ENCODE assay signal across 8 cellular contexts in the genomic region with DNA sequence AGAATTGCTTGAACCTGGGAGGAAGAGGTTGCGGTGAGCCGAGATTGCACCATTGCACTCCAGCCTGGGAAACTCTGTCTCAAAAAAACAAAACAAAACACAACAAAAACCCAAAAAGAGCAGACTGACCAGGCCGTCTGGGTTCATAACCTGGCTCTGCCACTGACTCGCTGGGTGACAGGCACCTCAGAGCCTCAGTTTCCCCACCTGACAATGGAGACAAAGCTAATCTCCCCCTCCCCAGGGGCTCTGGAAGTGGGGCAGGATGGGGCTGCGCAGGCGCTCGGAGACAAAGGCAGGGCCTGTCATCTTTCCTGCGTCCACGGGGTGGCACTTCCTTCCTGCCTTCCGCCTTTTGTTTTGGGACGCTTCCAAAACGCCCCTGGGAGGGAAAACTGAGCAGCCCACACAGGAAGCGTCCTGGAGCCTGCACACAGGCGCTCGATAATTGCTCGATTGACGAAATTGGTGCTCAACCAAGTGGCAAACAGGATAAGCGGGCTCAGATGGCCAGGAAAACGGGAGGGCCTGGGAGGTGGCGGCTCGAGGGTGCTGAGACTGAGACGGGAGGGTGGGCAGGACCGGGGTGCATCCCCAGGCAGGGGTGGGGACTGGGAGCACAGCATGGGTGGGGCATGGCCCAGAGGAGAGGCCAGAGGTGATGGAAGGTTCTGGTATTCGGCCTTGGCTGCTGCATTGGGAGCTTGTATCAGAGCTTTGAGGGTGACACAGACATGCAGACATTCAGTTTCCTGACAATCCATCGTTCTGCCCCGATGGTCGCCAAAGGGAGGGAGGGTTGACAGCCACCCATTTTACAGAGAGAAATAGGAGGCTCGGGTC. TPM values are rescaled to one million over a fixed set of nuclear protein-coding genes. Genes with fewer than 3 reads are reported as not detected.
DNase-seq lines count a peak whose midpoint lies in the region; ATAC-seq, FAIRE-seq and TF ChIP-seq lines count a peak whose summit lies in the region.

No MANE protein-coding gene starts in this region.

- no peak for FAIRE-seq in frontal cortex (lab: Jason Lieb, UNC)

- peak; percentile 65 for DNase-seq in DMS153 treated with DMSO at 0.1 percent for 48 hours (lab: John Stamatoyannopoulos, UW; ENCODE audit: unreplicated experiment)
- DNase-seq in MG63: peak; percentile 95
- DNase-seq in SJSA1 (ENCODE audit: low read depth in 1 of 2, low spot score in 2 of 2): peak; percentile 93 to 95
- peak; percentile 51 for DNase-seq in activated naive CD4-positive, alpha-beta T cell treated with anti-CD3 and anti-CD28 coated beads, Interleukin-2, amount 50 U/mL, for 16 hours
- peak; percentile 64 to 82 for DNase-seq in frontal cortex (ENCODE audit: low spot score in 2 of 2)
- peak; percentile 84 for DNase-seq in testis

- H3K27ac ChIP-seq in SJSA1 (peak overlapping the region; percentile 100), neural cell (ENCODE audit: low read length) (peak overlapping the region; percentile 58), testis (peak overlapping the region; percentile 61 to 88)

- H3K79me2 ChIP-seq in neural cell (replicated peaks; ENCODE audit: insufficient read depth, low read length): no peaks in the 10 kb centered on the region

- peak; percentile 84 for TF ChIP-seq RAD21 in neural cell (conservative IDR thresholded peaks at IDR 0.05)

- no peaks in the 10 kb centered on the region for H3F3A ChIP-seq in neural cell (ENCODE audit: insufficient read depth, low read length, poor library complexity, severe bottlenecking)

- peaks cover 11% of the 10 kb centered on the region for H3K36me3 ChIP-seq in MG63
- peaks cover 20% of the 10 kb centered on the region for H3K36me3 ChIP-seq in SJSA1
- H3K36me3 ChIP-seq in neural cell (ENCODE audit: insufficient read depth, low read length): no peaks in the 10 kb centered on the region
- no peaks in the 10 kb centered on the region for H3K36me3 ChIP-seq in testis (ENCODE audit: low read depth, missing control alignments)

- 21 to 32% methylated on average over 26 to 28 of the region's 28 CpGs for WGBS in testis, 2 donors

- no peaks in the 10 kb centered on the region for H3K9me2 ChIP-seq in neural cell (ENCODE audit: insufficient read depth, low read length)

- H3K9me3 ChIP-seq in MG63 (no peaks in the 10 kb centered on the region), SJSA1 (replicated peaks) (peaks cover 2% of the 10 kb centered on the region; the same call in 1 of the 2 replicates), neural cell (ENCODE audit: low read length) (no peaks in the 10 kb centered on the region), testis (no peaks in the 10 kb centered on the region)

- H3K27me3 ChIP-seq in MG63: no peaks in the 10 kb centered on the region
- no peaks in the 10 kb centered on the region for H3K27me3 ChIP-seq in SJSA1 (replicated peaks)
- H3K27me3 ChIP-seq in neural cell (ENCODE audit: insufficient read depth, low read depth, low read length): no peaks in the 10 kb centered on the region
- H3K27me3 ChIP-seq in testis: no peaks in the 10 kb centered on the region

- TF ChIP-seq CTCF in neural cell (IDR thresholded peaks at IDR 0.05; ENCODE audit: poor library complexity, severe bottlenecking) (peak; percentile 92), testis (IDR thresholded peaks at IDR 0.05) (peak; percentile 74 to 87 (median 83))

- peak overlapping the region; percentile 55 for H3K4me2 ChIP-seq in neural cell (ENCODE audit: low read length)

- no peak for TF ChIP-seq POLR2A in testis (IDR thresholded peaks at IDR 0.05)

- peak overlapping the region; percentile 78 for H3K9ac ChIP-seq in neural cell (ENCODE audit: low read length)

- H3K4me3 ChIP-seq in MG63 (0 out of 2 replicates have a peak overlapping the region, but pooled peaks have one; percentile 6), SJSA1 (no peak overlapping the region), neural cell (ENCODE audit: low read length) (peak overlapping the region; percentile 61), testis (no peak overlapping the region)

- H4K20me1 ChIP-seq in neural cell (ENCODE audit: insufficient read depth): no peaks in the 10 kb centered on the region

- intact Hi-C loops in testis (cut with DNase I; ENCODE audit: low total_unique reads): loop anchor here (2.0 to 10.0 kb wide), 2 partner anchors 65 to 147 kb away; no protein-coding TSS in a partner anchor

- peaks cover 65% of the 10 kb centered on the region for H3K4me1 ChIP-seq in SJSA1 (replicated peaks)
- H3K4me1 ChIP-seq in testis: peaks cover 38% of the 10 kb centered on the region

- no peak for TF ChIP-seq EP300 in neural cell (conservative IDR thresholded peaks at IDR 0.05; ENCODE audit: poor library complexity, severe bottlenecking)

- peak overlapping the region; percentile 89 for H2AFZ ChIP-seq in neural cell (ENCODE audit: low read depth, low read length)

- ATAC-seq in GM19035 (IDR thresholded peaks at IDR 0.05; ENCODE audit: unreplicated experiment): no peak

TF ChIP-seq in neural cell, 6 proteins besides CTCF, POLR2A, EP300 and RAD21:
- TF ChIP-seq TAF1 (IDR thresholded peaks at IDR 0.05; ENCODE audit: low read depth) (peak; percentile 40), POLR2AphosphoS5 (IDR thresholded peaks at IDR 0.05) (peak; percentile 52), SMC3 (conservative IDR thresholded peaks at IDR 0.05; ENCODE audit: poor library complexity) (peak; percentile 88), MXI1 (conservative IDR thresholded peaks at IDR 0.05; ENCODE audit: poor library complexity, severe bottlenecking) (peak; percentile 19), EZH2 (IDR thresholded peaks at IDR 0.05; ENCODE audit: borderline replicate concordance, insufficient read depth, low read length, poor library complexity, severe bottlenecking) (no peak)
- TF ChIP-seq, protein P1, sequence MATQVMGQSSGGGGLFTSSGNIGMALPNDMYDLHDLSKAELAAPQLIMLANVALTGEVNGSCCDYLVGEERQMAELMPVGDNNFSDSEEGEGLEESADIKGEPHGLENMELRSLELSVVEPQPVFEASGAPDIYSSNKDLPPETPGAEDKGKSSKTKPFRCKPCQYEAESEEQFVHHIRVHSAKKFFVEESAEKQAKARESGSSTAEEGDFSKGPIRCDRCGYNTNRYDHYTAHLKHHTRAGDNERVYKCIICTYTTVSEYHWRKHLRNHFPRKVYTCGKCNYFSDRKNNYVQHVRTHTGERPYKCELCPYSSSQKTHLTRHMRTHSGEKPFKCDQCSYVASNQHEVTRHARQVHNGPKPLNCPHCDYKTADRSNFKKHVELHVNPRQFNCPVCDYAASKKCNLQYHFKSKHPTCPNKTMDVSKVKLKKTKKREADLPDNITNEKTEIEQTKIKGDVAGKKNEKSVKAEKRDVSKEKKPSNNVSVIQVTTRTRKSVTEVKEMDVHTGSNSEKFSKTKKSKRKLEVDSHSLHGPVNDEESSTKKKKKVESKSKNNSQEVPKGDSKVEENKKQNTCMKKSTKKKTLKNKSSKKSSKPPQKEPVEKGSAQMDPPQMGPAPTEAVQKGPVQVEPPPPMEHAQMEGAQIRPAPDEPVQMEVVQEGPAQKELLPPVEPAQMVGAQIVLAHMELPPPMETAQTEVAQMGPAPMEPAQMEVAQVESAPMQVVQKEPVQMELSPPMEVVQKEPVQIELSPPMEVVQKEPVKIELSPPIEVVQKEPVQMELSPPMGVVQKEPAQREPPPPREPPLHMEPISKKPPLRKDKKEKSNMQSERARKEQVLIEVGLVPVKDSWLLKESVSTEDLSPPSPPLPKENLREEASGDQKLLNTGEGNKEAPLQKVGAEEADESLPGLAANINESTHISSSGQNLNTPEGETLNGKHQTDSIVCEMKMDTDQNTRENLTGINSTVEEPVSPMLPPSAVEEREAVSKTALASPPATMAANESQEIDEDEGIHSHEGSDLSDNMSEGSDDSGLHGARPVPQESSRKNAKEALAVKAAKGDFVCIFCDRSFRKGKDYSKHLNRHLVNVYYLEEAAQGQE (IDR thresholded peaks at IDR 0.05; ENCODE audit: borderline replicate concordance): peak; percentile 67

RNA-seq across cellular contexts. Expression of a gene that starts 17.8 kb away (rescaled TPM):
- total RNA-seq in MG63 (2014; rRNA removed; shearing (Covaris generic); ENCODE audit: low replicate concordance): 69.7 and 113 TPM in 2 replicates
- total RNA-seq in SJSA1 (2014; rRNA removed; shearing (Covaris generic)): 120 and 143 TPM in 2 replicates
- total RNA-seq in frontal cortex (6.9 TPM), testis (1 to 10 TPM; 7.1 to 7.4 TPM)
- polyA plus RNA-seq in neural cell (0.40 and 2.5 TPM in 2 replicates), testis (ENCODE audit: insufficient read depth, low read depth, low replicate concordance) (5.4 TPM)
- 1.7 and 2.2 TPM in 2 replicates for polyA minus RNA-seq in neural cell

RNA-seq across cellular contexts. Expression of a gene that starts 48.5 kb away (rescaled TPM):
- total RNA-seq in MG63 (2014; rRNA removed; shearing (Covaris generic); ENCODE audit: low replicate concordance): 23.5 and 32.0 TPM in 2 replicates
- 90.0 and 115 TPM in 2 replicates for total RNA-seq in SJSA1 (2014; rRNA removed; shearing (Covaris generic))
- total RNA-seq in frontal cortex: 28.5 TPM
- polyA plus RNA-seq in neural cell: 23.2 and 26.4 TPM in 2 replicates
- 66.4 and 70.8 TPM in 2 replicates for polyA minus RNA-seq in neural cell
- 10 to 100 TPM; 12.5 to 19.0 TPM for total RNA-seq in testis
- 20.1 TPM for polyA plus RNA-seq in testis (ENCODE audit: insufficient read depth, low read depth, low replicate concordance)

RNA-seq across cellular contexts. Expression of a gene that starts 59.6 kb away (rescaled TPM):
- total RNA-seq in MG63 (2014; rRNA removed; shearing (Covaris generic); ENCODE audit: low replicate concordance): 81.9 and 86.7 TPM in 2 replicates
- 278 and 472 TPM in 2 replicates for total RNA-seq in SJSA1 (2014; rRNA removed; shearing (Covaris generic))
- total RNA-seq in frontal cortex: 7.3 TPM
- polyA plus RNA-seq in neural cell: 0.25 and 0.26 TPM in 2 replicates
- polyA minus RNA-seq in neural cell: 1.4 and 1.7 TPM in 2 replicates
- 100 to 1,000 TPM in 1 of 2 donors, 10 to 100 TPM in 1; 98.9 to 161 TPM for total RNA-seq in testis
- polyA plus RNA-seq in testis (ENCODE audit: insufficient read depth, low read depth, low replicate concordance): 77.7 TPM

Comparison
In these comparisons a context has a peak if more than half of its experiments do, and no peak if none do; other contexts are left out.
1. H3K4me3 ChIP-seq: peak in MG63 (single experiment) and neural cell (single experiment); none in SJSA1 (single experiment) and testis (0 of 2).
2. Peak in every context shown above with its lines, with median percentiles within 50 percentile points of each other: DNase-seq and H3K27ac ChIP-seq.